8 cellular contexts compared by ENCODE assay signal in the genomic region with DNA sequence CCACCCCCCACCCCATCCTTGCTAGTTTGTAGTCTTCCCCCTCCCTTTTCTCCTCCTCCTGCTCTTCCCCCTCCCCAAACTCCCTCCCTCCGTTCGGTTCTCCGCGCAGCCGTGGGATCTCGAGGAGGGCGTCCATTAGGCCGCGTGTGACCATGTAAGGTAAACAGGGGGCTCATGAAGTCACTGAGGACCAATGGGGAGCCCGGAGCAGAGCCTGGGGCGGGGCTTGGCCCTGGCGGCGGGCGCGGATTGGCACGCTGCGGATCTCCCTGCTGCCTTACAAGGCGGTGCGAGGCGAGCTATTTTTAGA. TPM values are rescaled to one million over a fixed set of nuclear protein-coding genes. Genes with fewer than 3 reads are reported as not detected.
DNase-seq lines count a peak whose midpoint lies in the region; ATAC-seq lines count a peak whose summit lies in the region.

No MANE protein-coding gene starts in this region.

- peak overlapping the region; percentile 99 for H3K27ac Mint-ChIP-seq in activated CD4-positive, alpha-beta memory T cell treated with anti-CD3 and anti-CD28 coated beads for 36 hours

- CTCF ChIA-PET in activated CD4-positive, alpha-beta memory T cell treated with anti-CD3 and anti-CD28 coated beads for 36 hours (lab: Charles Lee) = interaction anchor here (0.7 to 4.6 kb wide), 11 partner anchors 10 to 307 kb away, joined by 3 to 18 read pairs (median 3); no protein-coding TSS in a partner anchor

- H3K27me3 Mint-ChIP-seq in activated CD4-positive, alpha-beta memory T cell treated with anti-CD3 and anti-CD28 coated beads for 36 hours = peaks cover 2% of the 10 kb centered on the region

- peak overlapping the region; percentile 95 for H3K4me3 Mint-ChIP-seq in activated CD4-positive, alpha-beta memory T cell treated with anti-CD3 and anti-CD28 coated beads for 36 hours

- peaks cover 7% of the 10 kb centered on the region for H3K36me3 Mint-ChIP-seq in activated CD4-positive, alpha-beta memory T cell treated with anti-CD3 and anti-CD28 coated beads for 36 hours

- POLR2A ChIA-PET in activated CD4-positive, alpha-beta memory T cell treated with anti-CD3 and anti-CD28 coated beads for 36 hours (lab: Charles Lee) = interaction anchor here (0.5 to 3.8 kb wide), 22 partner anchors 10 to 401 kb away, joined by 3 to 21 read pairs (median 4); a partner anchor contains a TSS

- ATAC-seq in GM19351 (IDR thresholded peaks at IDR 0.05; ENCODE audit: unreplicated experiment) (peak; percentile 91), HG03460 (IDR thresholded peaks at IDR 0.05; ENCODE audit: unreplicated experiment) (peak; percentile 93), left lobe of liver (peak; percentile 87)

- intact Hi-C loops in activated CD4-positive, alpha-beta memory T cell treated with anti-CD3 and anti-CD28 coated beads for 36 hours (cut with micrococcal nuclease) = loop anchor here (1.0 to 5.0 kb wide), 7 partner anchors 86 to 1009 kb away; a partner anchor contains a TSS

- peak; percentile 94 to 96 for DNase-seq in AML-193 (lab: John Stamatoyannopoulos, UW)
- DNase-seq in NCI-H526 (lab: John Stamatoyannopoulos, UW) = peak; percentile 96 to 99
- DNase-seq in activated CD4-positive, alpha-beta memory T cell treated with anti-CD3 and anti-CD28 coated beads for 36 hours = peak; percentile 99
- DNase-seq in dermis blood vessel endothelial cell = peak; percentile 100
- DNase-seq in left lobe of liver (ENCODE audit: low spot score) = peak; percentile 99
- peak; percentile 98 for DNase-seq in stimulated activated CD4-positive, alpha-beta T cell treated with anti-CD3 and anti-CD28 coated beads, Interleukin-1b, Interleukin-23, amount 100 ng/mL, for 48 hours

- no peaks in the 10 kb centered on the region for H3K9me3 Mint-ChIP-seq in activated CD4-positive, alpha-beta memory T cell treated with anti-CD3 and anti-CD28 coated beads for 36 hours

- peaks cover 49% of the 10 kb centered on the region for H3K4me1 Mint-ChIP-seq in activated CD4-positive, alpha-beta memory T cell treated with anti-CD3 and anti-CD28 coated beads for 36 hours (ENCODE audit: low read depth)

RNA-seq across cellular contexts. Expression of a gene that starts 0.2 kb away (rescaled TPM):
- 10 to 100 TPM; 24.1 to 29.5 TPM for total RNA-seq in activated CD4-positive, alpha-beta memory T cell treated with anti-CD3 and anti-CD28 coated beads for 36 hours
- total RNA-seq in dermis blood vessel endothelial cell (14.0 and 20.7 TPM in 2 replicates), left lobe of liver (9.7 TPM)

Comparison
In these comparisons a context has a peak if more than half of its experiments do, and no peak if none do; other contexts are left out.
1. Peak in every context shown above with its lines: DNase-seq and ATAC-seq.